34 cellular contexts compared by ENCODE assay signal in genomic region chr2:239985356-239985755, GRCh38. TPM values are rescaled to one million over a fixed set of nuclear protein-coding genes. Genes with fewer than 3 reads are reported as not detected.
"Had no signal": no experiment of that assay in that cellular context is flagged by ENCODE, and none has a peak within 500 bp of the region (broad histone marks: within the 10 kb centered on the region; RNA-seq: fewer than 3 reads in every experiment).

No MANE protein-coding gene starts in this region.

- H3K4me3 Mint-ChIP-seq: activated CD4-positive, alpha-beta memory T cell treated with anti-CD3 and anti-CD28 coated beads, Interleukin-2, amount 10 ng/mL, durations not matched to agents 7 days and 5 days; activated CD4-positive, alpha-beta T cell treated with anti-CD3 and anti-CD28 coated beads, Interleukin-2, amount 10 ng/mL, durations not matched to agents 7 days and 5 days; activated naive CD4-positive, alpha-beta T cell treated with anti-CD3 and anti-CD28 coated beads, Interleukin-2, amount 50 U/mL, for 24 hours; activated naive CD8-positive, alpha-beta T cell treated with anti-CD3 and anti-CD28 coated beads, Interleukin-2, amount 50 U/mL, for 24 hours; activated T-cell treated with anti-CD3 and anti-CD28 coated beads, Interleukin-2, amount 50 U/mL, for 24 hours; neural crest cell; stimulated activated naive B cell treated with anti-CD40 and anti-IgM and Interleukin-4, amounts not matched to agents 10 μg/mL and 1 μg/mL and 100 μg/mL, for 72 hours; T-helper 1 cell treated with Interleukin-12 subunit alpha and Interleukin-12 subunit beta and Interleukin-4 antibody, amounts not matched to agents 30 μg/mL and 1 μg/mL, for 36 hours had no signal

- H2AFZ ChIP-seq: parathyroid adenoma had no signal

- H3K9ac ChIP-seq: parathyroid adenoma had no signal

- H3K4me3 ChIP-seq: coronary artery, dorsolateral prefrontal cortex, heart right ventricle, left lung, lower lobe of right lung, psoas muscle, sigmoid colon, tibial nerve had no signal

- H3K27ac ChIP-seq: coronary artery, dorsolateral prefrontal cortex, heart right ventricle, left lung, lower lobe of right lung, parathyroid adenoma, psoas muscle, sigmoid colon, tibial nerve, WERI-Rb-1 had no signal

- H3K4me1 Mint-ChIP-seq: activated CD4-positive, alpha-beta memory T cell treated with anti-CD3 and anti-CD28 coated beads, Interleukin-2, amount 10 ng/mL, durations not matched to agents 7 days and 5 days; neural crest cell had no signal

- DNase-seq: activated CD4-positive, alpha-beta memory T cell treated with anti-CD3 and anti-CD28 coated beads, Interleukin-2, amount 10 ng/mL, durations not matched to agents 7 days and 5 days; activated CD4-positive, alpha-beta T cell treated with anti-CD3 and anti-CD28 coated beads, Interleukin-2, amount 10 ng/mL, durations not matched to agents 7 days and 5 days; activated CD8-positive, alpha-beta memory T cell treated with anti-CD3 and anti-CD28 coated beads, Interleukin-2, amount 50 U/mL, for 48 hours; activated naive CD8-positive, alpha-beta T cell treated with anti-CD3 and anti-CD28 coated beads, Interleukin-2, amount 50 U/mL, for 24 hours; activated T-cell treated with anti-CD3 and anti-CD28 coated beads, Interleukin-2, amount 50 U/mL, for 24 hours; cerebellar nuclear complex; dorsolateral prefrontal cortex; effector memory CD4-positive, alpha-beta T cell; foreskin melanocyte; heart right ventricle; left lung; lower lobe of right lung; mesenchymal stem cell; naive thymus-derived CD8-positive, alpha-beta T cell; occipital lobe; psoas muscle; sigmoid colon; small intestine; stimulated activated CD4-positive, alpha-beta T cell treated with anti-CD3 and anti-CD28 coated beads, Interleukin-1b, Interleukin-23, amount 100 ng/mL, for 48 hours; stimulated activated naive B cell treated with anti-CD40 and anti-IgM and Interleukin-4, amounts not matched to agents 10 μg/mL and 1 μg/mL and 100 μg/mL, for 72 hours; T1000; WERI-Rb-1 had no signal

- H3K9me3 Mint-ChIP-seq: activated CD4-positive, alpha-beta memory T cell treated with anti-CD3 and anti-CD28 coated beads, Interleukin-2, amount 10 ng/mL, durations not matched to agents 7 days and 5 days; activated naive CD4-positive, alpha-beta T cell treated with anti-CD3 and anti-CD28 coated beads, Interleukin-2, amount 50 U/mL, for 24 hours; activated naive CD8-positive, alpha-beta T cell treated with anti-CD3 and anti-CD28 coated beads, Interleukin-2, amount 50 U/mL, for 24 hours; activated T-cell treated with anti-CD3 and anti-CD28 coated beads, Interleukin-2, amount 50 U/mL, for 24 hours had no signal

- H3K4me1 ChIP-seq: heart right ventricle, lower lobe of right lung, parathyroid adenoma, psoas muscle, tibial nerve had no signal

- H3K27me3 Mint-ChIP-seq: activated CD4-positive, alpha-beta memory T cell treated with anti-CD3 and anti-CD28 coated beads, Interleukin-2, amount 10 ng/mL, durations not matched to agents 7 days and 5 days; activated CD4-positive, alpha-beta T cell treated with anti-CD3 and anti-CD28 coated beads, Interleukin-2, amount 10 ng/mL, durations not matched to agents 7 days and 5 days; activated naive CD4-positive, alpha-beta T cell treated with anti-CD3 and anti-CD28 coated beads, Interleukin-2, amount 50 U/mL, for 24 hours; activated naive CD8-positive, alpha-beta T cell treated with anti-CD3 and anti-CD28 coated beads, Interleukin-2, amount 50 U/mL, for 24 hours; activated T-cell treated with anti-CD3 and anti-CD28 coated beads, Interleukin-2, amount 50 U/mL, for 24 hours; naive thymus-derived CD8-positive, alpha-beta T cell; stimulated activated naive B cell treated with anti-CD40 and anti-IgM and Interleukin-4, amounts not matched to agents 10 μg/mL and 1 μg/mL and 100 μg/mL, for 72 hours had no signal

- H3K9me3 ChIP-seq: psoas muscle, sigmoid colon had no signal

- ATAC-seq: activated CD4-positive, CD25-positive, alpha-beta regulatory T cell treated with anti-CD3 and anti-CD28 coated beads, Interleukin-2, amount 50 U/mL, for 24 hours; activated naive CD8-positive, alpha-beta T cell treated with anti-CD3 and anti-CD28 coated beads, Interleukin-2, amount 50 U/mL, for 24 hours; heart right ventricle; left lung; lower lobe of right lung; naive thymus-derived CD8-positive, alpha-beta T cell; psoas muscle; stimulated activated naive B cell treated with anti-CD40 and anti-IgM and Interleukin-4, amounts not matched to agents 10 μg/mL and 1 μg/mL and 100 μg/mL, for 72 hours had no signal

- H3K27me3 ChIP-seq: dorsolateral prefrontal cortex, heart right ventricle, left lung, sigmoid colon, tibial nerve had no signal

- H3K27ac Mint-ChIP-seq: activated CD4-positive, alpha-beta memory T cell treated with anti-CD3 and anti-CD28 coated beads, Interleukin-2, amount 10 ng/mL, durations not matched to agents 7 days and 5 days; activated CD4-positive, alpha-beta T cell treated with anti-CD3 and anti-CD28 coated beads, Interleukin-2, amount 10 ng/mL, durations not matched to agents 7 days and 5 days; activated naive CD4-positive, alpha-beta T cell treated with anti-CD3 and anti-CD28 coated beads, Interleukin-2, amount 50 U/mL, for 24 hours; activated naive CD8-positive, alpha-beta T cell treated with anti-CD3 and anti-CD28 coated beads, Interleukin-2, amount 50 U/mL, for 24 hours; activated T-cell treated with anti-CD3 and anti-CD28 coated beads, Interleukin-2, amount 50 U/mL, for 24 hours; activated T-helper 2 cell treated with anti-CD3 and anti-CD28 coated beads, Interferon-gamma antibody, Interleukin-2, Interleukin-4, amounts not matched to agents 10 μg/mL and 5 μg/mL and 100 μg/mL, durations not matched to agents 14 hours and 24 hours and 36 hours; stimulated activated naive B cell treated with anti-CD40 and anti-IgM and Interleukin-4, amounts not matched to agents 10 μg/mL and 1 μg/mL and 100 μg/mL, for 72 hours; T-helper 1 cell treated with Interleukin-12 subunit alpha and Interleukin-12 subunit beta and Interleukin-4 antibody, amounts not matched to agents 30 μg/mL and 1 μg/mL, for 36 hours had no signal

RNA-seq across cellular contexts. Expression of gene OR6B2, which starts 44.9 kb away (rescaled TPM):
- total RNA-seq: activated CD4-positive, alpha-beta memory T cell treated with anti-CD3 and anti-CD28 coated beads, Interleukin-2, amount 10 ng/mL, durations not matched to agents 7 days and 5 days; activated CD4-positive, alpha-beta T cell treated with anti-CD3 and anti-CD28 coated beads, Interleukin-2, amount 10 ng/mL, durations not matched to agents 7 days and 5 days; activated T-helper 2 cell treated with anti-CD3 and anti-CD28 coated beads, Interferon-gamma antibody, Interleukin-2, Interleukin-4, amounts not matched to agents 10 μg/mL and 5 μg/mL and 100 μg/mL, durations not matched to agents 14 hours and 24 hours and 36 hours; bronchial epithelial cell; dorsolateral prefrontal cortex; glomerular endothelial cell; heart right ventricle; left lung; lower lobe of right lung; naive thymus-derived CD8-positive, alpha-beta T cell; neural crest cell; occipital lobe; psoas muscle; sigmoid colon; temporal lobe; ureter had no signal
